ENCODE assay signal across 1 cellular context in the genomic region with DNA sequence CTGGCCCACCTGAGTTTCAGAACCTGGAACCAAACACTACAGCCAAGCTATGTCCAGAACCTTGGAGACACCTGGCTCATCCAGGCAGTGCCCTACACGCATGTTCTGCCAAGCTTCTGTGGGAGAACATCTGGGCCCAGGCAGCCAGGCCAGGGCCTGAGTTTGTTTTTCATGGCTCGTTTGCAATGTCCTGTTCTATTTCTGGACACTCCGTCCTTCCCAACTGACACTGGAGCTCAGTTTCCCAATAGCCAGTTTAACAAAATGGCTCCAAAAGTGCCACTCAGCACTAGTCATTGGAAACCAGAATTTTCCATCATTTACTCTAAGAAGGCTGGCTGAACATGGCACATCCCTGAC.
TF ChIP-seq lines count a peak whose summit lies in the region.

No MANE protein-coding gene starts in this region.

TF ChIP-seq in IMR-90, 13 proteins besides CTCF, POLR2A, EP300 and RAD21:
- TF ChIP-seq SMC3 (IDR thresholded peaks at IDR 0.05; ENCODE audit: low read depth, low read length): no peak
- TF ChIP-seq FOS (IDR thresholded peaks at IDR 0.05; ENCODE audit: low read depth, low read length): no peak
- no peak for TF ChIP-seq RFX5 (IDR thresholded peaks at IDR 0.05; ENCODE audit: low read depth, low read length)
- no peak for TF ChIP-seq MXI1 (IDR thresholded peaks at IDR 0.05; ENCODE audit: borderline replicate concordance, low read depth, low read length)
- TF ChIP-seq BHLHE40 (IDR thresholded peaks at IDR 0.05; ENCODE audit: low read depth, low read length): no peak
- TF ChIP-seq MAFK (IDR thresholded peaks at IDR 0.05; ENCODE audit: low read depth, low read length): peak; percentile 10; the same call in 1 of the 2 replicates
- TF ChIP-seq CEBPB (IDR thresholded peaks at IDR 0.05; ENCODE audit: low read depth, low read length): peak; percentile 51; the same call in 1 of the 2 replicates
